1 cellular context compared by ENCODE assay signal in the genomic region with DNA sequence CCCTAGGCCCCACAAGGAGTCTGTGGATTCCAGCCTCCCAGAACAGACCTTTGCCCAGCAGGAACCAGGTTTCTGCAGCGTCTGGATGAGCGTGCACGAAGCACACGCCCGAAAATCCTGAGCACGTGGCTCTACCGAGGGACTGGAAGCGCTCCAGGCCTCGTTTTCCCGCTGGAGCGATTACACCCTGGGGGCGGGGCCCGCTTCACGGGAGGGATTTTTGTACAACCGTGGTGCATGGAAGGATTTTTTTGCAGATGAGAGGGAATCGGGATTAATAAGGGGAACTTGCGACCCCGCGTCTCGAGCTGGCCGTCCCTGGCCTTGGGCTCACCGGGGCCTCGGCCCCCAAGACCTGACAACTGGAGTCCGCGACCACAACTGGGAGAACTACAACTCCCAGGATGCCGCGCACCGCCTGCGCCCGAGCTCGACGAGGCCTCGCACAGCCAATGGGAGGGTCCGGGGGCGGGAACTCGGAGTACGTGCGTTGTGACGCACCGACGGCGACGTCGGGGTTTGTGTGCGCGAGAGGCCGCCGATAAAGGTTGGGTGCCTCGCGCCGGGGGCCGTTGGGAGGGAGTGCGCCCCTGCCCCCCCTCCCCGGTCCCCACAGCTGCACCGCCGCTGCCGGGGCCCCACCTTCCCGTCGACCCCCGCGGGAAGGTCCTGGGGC.
TF ChIP-seq lines count a peak whose summit lies in the region.

A gene (plus strand): TSS at position 518 of the 676 bp plus-strand sequence. CDS start 3,294 bp downstream, outside the sequence.

TF ChIP-seq in A549, 52 proteins besides CTCF, POLR2A, EP300 and RAD21 (continued from another document):
- TF ChIP-seq, protein P1, sequence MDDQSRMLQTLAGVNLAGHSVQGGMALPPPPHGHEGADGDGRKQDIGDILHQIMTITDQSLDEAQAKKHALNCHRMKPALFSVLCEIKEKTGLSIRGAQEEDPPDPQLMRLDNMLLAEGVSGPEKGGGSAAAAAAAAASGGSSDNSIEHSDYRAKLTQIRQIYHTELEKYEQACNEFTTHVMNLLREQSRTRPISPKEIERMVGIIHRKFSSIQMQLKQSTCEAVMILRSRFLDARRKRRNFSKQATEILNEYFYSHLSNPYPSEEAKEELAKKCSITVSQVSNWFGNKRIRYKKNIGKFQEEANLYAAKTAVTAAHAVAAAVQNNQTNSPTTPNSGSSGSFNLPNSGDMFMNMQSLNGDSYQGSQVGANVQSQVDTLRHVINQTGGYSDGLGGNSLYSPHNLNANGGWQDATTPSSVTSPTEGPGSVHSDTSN (IDR thresholded peaks at IDR 0.05), result peak; percentile 64
- TF ChIP-seq, protein P2, sequence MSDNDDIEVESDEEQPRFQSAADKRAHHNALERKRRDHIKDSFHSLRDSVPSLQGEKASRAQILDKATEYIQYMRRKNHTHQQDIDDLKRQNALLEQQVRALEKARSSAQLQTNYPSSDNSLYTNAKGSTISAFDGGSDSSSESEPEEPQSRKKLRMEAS (IDR thresholded peaks at IDR 0.05), result peak; percentile 100
- TF ChIP-seq ESRRA (IDR thresholded peaks at IDR 0.05; ENCODE audit: borderline replicate concordance, low read length), result no peak
- TF ChIP-seq HOXA7 (CRISPR knock-in tag; IDR thresholded peaks at IDR 0.05), result no peak
- TF ChIP-seq FOSB (CRISPR knock-in tag; IDR thresholded peaks at IDR 0.05), result no peak
- TF ChIP-seq, protein P3, sequence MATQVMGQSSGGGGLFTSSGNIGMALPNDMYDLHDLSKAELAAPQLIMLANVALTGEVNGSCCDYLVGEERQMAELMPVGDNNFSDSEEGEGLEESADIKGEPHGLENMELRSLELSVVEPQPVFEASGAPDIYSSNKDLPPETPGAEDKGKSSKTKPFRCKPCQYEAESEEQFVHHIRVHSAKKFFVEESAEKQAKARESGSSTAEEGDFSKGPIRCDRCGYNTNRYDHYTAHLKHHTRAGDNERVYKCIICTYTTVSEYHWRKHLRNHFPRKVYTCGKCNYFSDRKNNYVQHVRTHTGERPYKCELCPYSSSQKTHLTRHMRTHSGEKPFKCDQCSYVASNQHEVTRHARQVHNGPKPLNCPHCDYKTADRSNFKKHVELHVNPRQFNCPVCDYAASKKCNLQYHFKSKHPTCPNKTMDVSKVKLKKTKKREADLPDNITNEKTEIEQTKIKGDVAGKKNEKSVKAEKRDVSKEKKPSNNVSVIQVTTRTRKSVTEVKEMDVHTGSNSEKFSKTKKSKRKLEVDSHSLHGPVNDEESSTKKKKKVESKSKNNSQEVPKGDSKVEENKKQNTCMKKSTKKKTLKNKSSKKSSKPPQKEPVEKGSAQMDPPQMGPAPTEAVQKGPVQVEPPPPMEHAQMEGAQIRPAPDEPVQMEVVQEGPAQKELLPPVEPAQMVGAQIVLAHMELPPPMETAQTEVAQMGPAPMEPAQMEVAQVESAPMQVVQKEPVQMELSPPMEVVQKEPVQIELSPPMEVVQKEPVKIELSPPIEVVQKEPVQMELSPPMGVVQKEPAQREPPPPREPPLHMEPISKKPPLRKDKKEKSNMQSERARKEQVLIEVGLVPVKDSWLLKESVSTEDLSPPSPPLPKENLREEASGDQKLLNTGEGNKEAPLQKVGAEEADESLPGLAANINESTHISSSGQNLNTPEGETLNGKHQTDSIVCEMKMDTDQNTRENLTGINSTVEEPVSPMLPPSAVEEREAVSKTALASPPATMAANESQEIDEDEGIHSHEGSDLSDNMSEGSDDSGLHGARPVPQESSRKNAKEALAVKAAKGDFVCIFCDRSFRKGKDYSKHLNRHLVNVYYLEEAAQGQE (IDR thresholded peaks at IDR 0.05), result no peak
- TF ChIP-seq BHLHE40 (IDR thresholded peaks at IDR 0.05; ENCODE audit: low read depth, low read length), result no peak
- TF ChIP-seq HOXB13 (CRISPR knock-in tag; IDR thresholded peaks at IDR 0.05; ENCODE audit: low read depth), result peak; percentile 98
- TF ChIP-seq RNF2 (IDR thresholded peaks at IDR 0.05; ENCODE audit: borderline replicate concordance, low read depth), result peak; percentile 93
- TF ChIP-seq KDM5A (IDR thresholded peaks at IDR 0.05), result no peak
- TF ChIP-seq, protein P4, sequence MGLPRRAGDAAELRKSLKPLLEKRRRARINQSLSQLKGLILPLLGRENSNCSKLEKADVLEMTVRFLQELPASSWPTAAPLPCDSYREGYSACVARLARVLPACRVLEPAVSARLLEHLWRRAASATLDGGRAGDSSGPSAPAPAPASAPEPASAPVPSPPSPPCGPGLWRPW (IDR thresholded peaks at IDR 0.05), result no peak
- peak; percentile 97 for TF ChIP-seq HOXB5 (CRISPR knock-in tag; IDR thresholded peaks at IDR 0.05)
- TF ChIP-seq, protein P5, sequence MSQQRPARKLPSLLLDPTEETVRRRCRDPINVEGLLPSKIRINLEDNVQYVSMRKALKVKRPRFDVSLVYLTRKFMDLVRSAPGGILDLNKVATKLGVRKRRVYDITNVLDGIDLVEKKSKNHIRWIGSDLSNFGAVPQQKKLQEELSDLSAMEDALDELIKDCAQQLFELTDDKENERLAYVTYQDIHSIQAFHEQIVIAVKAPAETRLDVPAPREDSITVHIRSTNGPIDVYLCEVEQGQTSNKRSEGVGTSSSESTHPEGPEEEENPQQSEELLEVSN (IDR thresholded peaks at IDR 0.05; ENCODE audit: borderline replicate concordance, low read depth), result peak; percentile 100
- peak; percentile 59; the same call in 1 of the 2 replicates for TF ChIP-seq RFX5 (IDR thresholded peaks at IDR 0.05)
- TF ChIP-seq MYC (IDR thresholded peaks at IDR 0.05; ENCODE audit: borderline replicate concordance, low read length), result peak; percentile 93
- TF ChIP-seq EHF (CRISPR knock-in tag; IDR thresholded peaks at IDR 0.05), result peak; percentile 96
- peak; percentile 83; the same call in 1 of the 2 replicates for TF ChIP-seq ZNF302 (CRISPR knock-in tag; IDR thresholded peaks at IDR 0.05)
- TF ChIP-seq KDM1A (IDR thresholded peaks at IDR 0.05; ENCODE audit: low read depth), result no peak
- no peak for TF ChIP-seq SMC3 (IDR thresholded peaks at IDR 0.05)
- TF ChIP-seq NR3C1 (IDR thresholded peaks at IDR 0.05), result no peak
- no peak for TF ChIP-seq EHMT2 (IDR thresholded peaks at IDR 0.05; ENCODE audit: low read depth)
- TF ChIP-seq RCOR1 (IDR thresholded peaks at IDR 0.05; ENCODE audit: low read depth, low read length), result no peak
- peak in 1 of 2 experiments; percentile 18; a peak in 1 of 4 replicates for TF ChIP-seq CEBPB (IDR thresholded peaks at IDR 0.05)
- peak; percentile 26 for TF ChIP-seq MAFK (IDR thresholded peaks at IDR 0.05; ENCODE audit: partially characterized antibody)
- TF ChIP-seq, protein P6, sequence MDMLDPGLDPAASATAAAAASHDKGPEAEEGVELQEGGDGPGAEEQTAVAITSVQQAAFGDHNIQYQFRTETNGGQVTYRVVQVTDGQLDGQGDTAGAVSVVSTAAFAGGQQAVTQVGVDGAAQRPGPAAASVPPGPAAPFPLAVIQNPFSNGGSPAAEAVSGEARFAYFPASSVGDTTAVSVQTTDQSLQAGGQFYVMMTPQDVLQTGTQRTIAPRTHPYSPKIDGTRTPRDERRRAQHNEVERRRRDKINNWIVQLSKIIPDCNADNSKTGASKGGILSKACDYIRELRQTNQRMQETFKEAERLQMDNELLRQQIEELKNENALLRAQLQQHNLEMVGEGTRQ (IDR thresholded peaks at IDR 0.05), result peak; percentile 68
